Comparison of ENCODE assay signal across 15 cellular contexts in genomic region chr20:47704746-47705496, GRCh38.
DNase-seq lines count a peak whose midpoint lies in the region; ATAC-seq, FAIRE-seq and TF ChIP-seq lines count a peak whose summit lies in the region.
"Had no signal": no experiment of that assay in that cellular context is flagged by ENCODE, and none has a peak within 500 bp of the region (broad histone marks: within the 10 kb centered on the region; RNA-seq: fewer than 3 reads in every experiment).

No MANE protein-coding gene starts in this region.

- H3K36me3 ChIP-seq in endothelial cell of umbilical vein (ENCODE audit: control insufficient read depth in 2 of 2, extremely low read depth in 1 of 2, insufficient read depth in 2 of 2, low read length in 2 of 2) (no peaks in the 10 kb centered on the region), Peyer's patch (peaks cover 0 to 5% (median 0%) of the 10 kb centered on the region in 3 donors)

- H3K36me3 Mint-ChIP-seq in nephron (ENCODE audit: low read depth): peaks cover 42% of the 10 kb centered on the region

- POLR2A ChIA-PET in endothelial cell of umbilical vein (lab: Charles Lee): no interaction called here

- no peak overlapping the region for H3K4me2 ChIP-seq in endothelial cell of umbilical vein (ENCODE audit: insufficient read depth, low read length)

- dilution Hi-C loops in endothelial cell of umbilical vein (cut with MboI; ENCODE audit: extremely low pct_ligation_motif_present, low sequenced_read_pairs): no loop called here

- ATAC-seq in HG03378 (IDR thresholded peaks at IDR 0.05; ENCODE audit: unreplicated experiment): no peak

- H3K27ac ChIP-seq in endothelial cell of umbilical vein (ENCODE audit: insufficient read depth, low read depth, low read length) (no peak overlapping the region), Peyer's patch (peak overlapping the region in 1 of 4 donors; percentile 27)

- TF ChIP-seq CTCF in endothelial cell of umbilical vein (IDR thresholded peaks at IDR 0.05; ENCODE audit: extremely low read depth in 1 of 2, insufficient read depth in 1 of 2, low read depth in 1 of 2, low read length in 2 of 2): no peak
- TF ChIP-seq CTCF in nephron (IDR thresholded peaks at IDR 0.05; ENCODE audit: unreplicated experiment in 3 of 3): no peak
- TF ChIP-seq CTCF in Peyer's patch (IDR thresholded peaks at IDR 0.05): no peak

- H4K20me1 ChIP-seq in endothelial cell of umbilical vein (replicated peaks; ENCODE audit: control insufficient read depth, extremely low read depth, insufficient read depth, low read length): no peaks in the 10 kb centered on the region

- no peak overlapping the region for H3K9ac ChIP-seq in endothelial cell of umbilical vein (replicated peaks; ENCODE audit: extremely low read depth, insufficient read depth, low read length)

- peaks cover 57% of the 10 kb centered on the region for H3K4me1 Mint-ChIP-seq in nephron

- intact Hi-C loops in endothelial cell of umbilical vein (cut with micrococcal nuclease): no loop called here

- H3K4me1 ChIP-seq in endothelial cell of umbilical vein (ENCODE audit: control insufficient read depth, extremely low read depth, insufficient read depth, low read length): peaks cover 4% of the 10 kb centered on the region
- H3K4me1 ChIP-seq in Peyer's patch: no peaks in the 10 kb centered on the region

- H2AFZ ChIP-seq in endothelial cell of umbilical vein (ENCODE audit: low read depth, low read length): peak overlapping the region; percentile 8

- H3K27ac Mint-ChIP-seq in nephron: peak overlapping the region; percentile 19 to 66 (median 28)

- TF ChIP-seq POLR2A in endothelial cell of umbilical vein (IDR thresholded peaks at IDR 0.05; ENCODE audit: low read depth, low read length) (no peak), Peyer's patch (IDR thresholded peaks at IDR 0.05) (no peak)

- no peaks in the 10 kb centered on the region for H3K79me2 ChIP-seq in endothelial cell of umbilical vein (ENCODE audit: control insufficient read depth, insufficient read depth, low read length)

- no peaks in the 10 kb centered on the region for H3K9me1 ChIP-seq in endothelial cell of umbilical vein (replicated peaks; ENCODE audit: control insufficient read depth, extremely low read depth, insufficient read depth, low read length)

- no peaks in the 10 kb centered on the region for H3K9me3 Mint-ChIP-seq in nephron
- H3K9me3 Mint-ChIP-seq: neural crest cell had no signal

- H3K4me3 ChIP-seq in endothelial cell of umbilical vein (replicated peaks in 1 of 3; ENCODE audit: insufficient read depth in 1 of 3, low read depth in 1 of 3, low read length in 3 of 3) (no peak overlapping the region), Peyer's patch (no peak overlapping the region)

- H3K27me3 ChIP-seq in endothelial cell of umbilical vein (ENCODE audit: control insufficient read depth in 2 of 2, insufficient read depth in 2 of 2, low read length in 2 of 2) (no peaks in the 10 kb centered on the region), Peyer's patch (no peaks in the 10 kb centered on the region)

- no TSS peak for BruUV-seq in endothelial cell of umbilical vein (replicated peaks; lab: Mats Ljungman, UMichigan)

- DNase-seq in AG08395 (ENCODE audit: low spot score) (peak; percentile 10), NCI-H1694 (lab: John Stamatoyannopoulos, UW) (peak; percentile 13), endothelial cell of umbilical vein (ENCODE audit: low read depth, low spot score) (no peak), HK-2 (ENCODE audit: unreplicated experiment) (no peak), Peyer's patch (no peak), frontal cortex (ENCODE audit: low spot score in 2 of 2) (no peak)
- DNase-seq: activated CD4-positive, alpha-beta T cell treated with anti-CD3 and anti-CD28 coated beads, Interleukin-2, amount 50 U/mL, for 1 hour; DMS153; KG1; NCI-H2029 treated with DMSO at 0.1 percent for 48 hours; stimulated activated CD4-positive, alpha-beta T cell treated with anti-CD3 and anti-CD28 coated beads, Interleukin-15, amount 100 ng/mL, for 24 hours; T-helper 1 cell had no signal

- H3K27me3 Mint-ChIP-seq in nephron (ENCODE audit: low read depth): peaks cover 9% of the 10 kb centered on the region

- H3K4me3 Mint-ChIP-seq in nephron: no peak overlapping the region
- H3K4me3 Mint-ChIP-seq: neural crest cell had no signal

- FAIRE-seq in endothelial cell of umbilical vein (lab: Jason Lieb, UNC) (no peak), frontal cortex (lab: Jason Lieb, UNC) (no peak)

- CTCF ChIA-PET in endothelial cell of umbilical vein (lab: Charles Lee): interaction anchor here (0.8 to 1.1 kb wide), 4 partner anchors 10 to 916 kb away, joined by 3 read pairs; no protein-coding TSS in a partner anchor

- H3K9me3 ChIP-seq in endothelial cell of umbilical vein (replicated peaks; ENCODE audit: control insufficient read depth, insufficient read depth, low read length): no peaks in the 10 kb centered on the region
- H3K9me3 ChIP-seq in Peyer's patch: no peaks in the 10 kb centered on the region

TF ChIP-seq in endothelial cell of umbilical vein, 7 proteins besides CTCF, POLR2A, EP300 and RAD21:
- no peak for TF ChIP-seq FOS (IDR thresholded peaks at IDR 0.05; ENCODE audit: borderline replicate concordance, insufficient read depth, low read length)
- no peak for TF ChIP-seq MYC (IDR thresholded peaks at IDR 0.05; ENCODE audit: low read depth, low read length)
- no peak for TF ChIP-seq JUN (IDR thresholded peaks at IDR 0.05; ENCODE audit: borderline replicate concordance, insufficient read depth, insufficient read length, low read depth)
- no peak for TF ChIP-seq POLR2AphosphoS5 (IDR thresholded peaks at IDR 0.05; ENCODE audit: insufficient read depth, low read depth, low read length)
- no peak for TF ChIP-seq GATA2 (IDR thresholded peaks at IDR 0.05; ENCODE audit: insufficient read depth, insufficient read length, low read depth, low read length)
- no peak for TF ChIP-seq EZH2 (IDR thresholded peaks at IDR 0.05; ENCODE audit: borderline replicate concordance, low read depth, low read length, severe bottlenecking)
- TF ChIP-seq, protein P1, sequence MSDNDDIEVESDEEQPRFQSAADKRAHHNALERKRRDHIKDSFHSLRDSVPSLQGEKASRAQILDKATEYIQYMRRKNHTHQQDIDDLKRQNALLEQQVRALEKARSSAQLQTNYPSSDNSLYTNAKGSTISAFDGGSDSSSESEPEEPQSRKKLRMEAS (IDR thresholded peaks at IDR 0.05; ENCODE audit: insufficient read depth, insufficient read length): no peak

Comparison
In these comparisons a context has a peak if more than half of its experiments do, and no peak if none do; other contexts are left out.
1. DNase-seq: peak in AG08395 (single experiment) and NCI-H1694 (single experiment); none in endothelial cell of umbilical vein (single experiment), HK-2 (single experiment), Peyer's patch (0 of 3) and frontal cortex (0 of 2).